In genomic region chr15:87827126-87827525, GRCh38 we compare ENCODE assay signal across 24 cellular contexts.
A peak's percentile ranks its signal among the peaks of the same experiment; 100 is the strongest.
DNase-seq lines count a peak whose midpoint lies in the region; ATAC-seq and TF ChIP-seq lines count a peak whose summit lies in the region.
"Had no signal": no experiment of that assay in that cellular context is flagged by ENCODE, and none has a peak within 500 bp of the region (broad histone marks: within the 10 kb centered on the region; RNA-seq: fewer than 3 reads in every experiment).

No MANE protein-coding gene starts in this region.

- H4K20me1 ChIP-seq in PC-3 (ENCODE audit: low read length), result no peaks in the 10 kb centered on the region

- no peaks in the 10 kb centered on the region for H3K27me3 Mint-ChIP-seq in activated CD4-positive, alpha-beta memory T cell treated with anti-CD3 and anti-CD28 coated beads, Interleukin-2, amount 10 ng/mL, durations not matched to agents 7 days and 5 days
- H3K27me3 Mint-ChIP-seq: activated B cell treated with CpG ODN at 0.5 μM for 24 hours; CD4-positive, CD25-positive, alpha-beta regulatory T cell had no signal

- CTCF ChIA-PET in PC-3 (lab: Charles Lee), result no interaction called here
- CTCF ChIA-PET in activated CD4-positive, alpha-beta memory T cell treated with anti-CD3 and anti-CD28 coated beads, Interleukin-2, amount 10 ng/mL, durations not matched to agents 7 days and 5 days (lab: Charles Lee), result no interaction called here

- H4K8ac ChIP-seq in mesenchymal stem cell (ENCODE audit: low read length), result no peak overlapping the region

- H3K4me2 ChIP-seq in PC-3 (ENCODE audit: low read length) (no peak overlapping the region), mesenchymal stem cell (ENCODE audit: low read length, poor library complexity, severe bottlenecking) (no peak overlapping the region)

- no peaks in the 10 kb centered on the region for H3F3A ChIP-seq in PC-3 (ENCODE audit: low read length, unreplicated experiment)

- H2BK12ac ChIP-seq in mesenchymal stem cell (ENCODE audit: low read length in 2 of 2), result no peak overlapping the region

- H2AK5ac ChIP-seq in mesenchymal stem cell (ENCODE audit: low read length, severe bottlenecking), result no peak overlapping the region

- POLR2A ChIA-PET in PC-3 (lab: Charles Lee; ENCODE audit: unreplicated experiment), result no interaction called here
- POLR2A ChIA-PET in activated CD4-positive, alpha-beta memory T cell treated with anti-CD3 and anti-CD28 coated beads, Interleukin-2, amount 10 ng/mL, durations not matched to agents 7 days and 5 days (lab: Charles Lee), result no interaction called here

- H2BK15ac ChIP-seq in mesenchymal stem cell (ENCODE audit: low read depth, poor library complexity, severe bottlenecking), result no peak overlapping the region

- H3K4ac ChIP-seq in mesenchymal stem cell (ENCODE audit: low read depth in 1 of 2, low read length in 2 of 2), result no peak overlapping the region

- TF ChIP-seq CTCF in PC-3 (conservative IDR thresholded peaks at IDR 0.05; ENCODE audit: low read depth, low read length), result no peak
- no peak for TF ChIP-seq CTCF in epithelial cell of esophagus (IDR thresholded peaks at IDR 0.05; ENCODE audit: insufficient read depth, low read depth, low read length, missing control alignments)

- no peak overlapping the region for H2AFZ ChIP-seq in PC-3 (ENCODE audit: low read length)
- no peak overlapping the region for H2AFZ ChIP-seq in mesenchymal stem cell (ENCODE audit: low read depth, low read length)

- H3K4me1 Mint-ChIP-seq in activated CD4-positive, alpha-beta memory T cell treated with anti-CD3 and anti-CD28 coated beads, Interleukin-2, amount 10 ng/mL, durations not matched to agents 7 days and 5 days, result no peaks in the 10 kb centered on the region
- H3K4me1 Mint-ChIP-seq: activated B cell treated with CpG ODN at 0.5 μM for 24 hours; CD4-positive, CD25-positive, alpha-beta regulatory T cell had no signal

- no peak overlapping the region for H3K23ac ChIP-seq in mesenchymal stem cell (ENCODE audit: low read length in 2 of 2)

- H3K4me3 ChIP-seq in PC-3 (ENCODE audit: low read length), result no peak overlapping the region
- H3K4me3 ChIP-seq in epithelial cell of esophagus (ENCODE audit: low read length), result no peak overlapping the region
- no peak overlapping the region for H3K4me3 ChIP-seq in mesenchymal stem cell (ENCODE audit: insufficient read depth in 1 of 2, low read depth in 1 of 2, low read length in 2 of 2)
- H3K4me3 ChIP-seq: gastrocnemius medialis, lower lobe of right lung, sigmoid colon had no signal

- no peak overlapping the region for H3K14ac ChIP-seq in mesenchymal stem cell (ENCODE audit: low read length in 2 of 2)

- no peak overlapping the region for H3K27ac Mint-ChIP-seq in activated CD4-positive, alpha-beta memory T cell treated with anti-CD3 and anti-CD28 coated beads, Interleukin-2, amount 10 ng/mL, durations not matched to agents 7 days and 5 days
- H3K27ac Mint-ChIP-seq: activated B cell treated with CpG ODN at 0.5 μM for 24 hours; CD4-positive, CD25-positive, alpha-beta regulatory T cell; dendritic cell treated with granulocyte-macrophage colony-stimulating factor and Interleukin-4, amounts not matched to agents 40 ng/mL and 50 ng/mL, for 4 days had no signal

- no peak overlapping the region for H3K18ac ChIP-seq in mesenchymal stem cell (ENCODE audit: low read depth in 1 of 2, low read length in 2 of 2)

- H3K4me1 ChIP-seq in PC-3 (ENCODE audit: insufficient read depth, low read length), result no peaks in the 10 kb centered on the region
- H3K4me1 ChIP-seq in mesenchymal stem cell (ENCODE audit: control insufficient read depth, insufficient read depth, low read depth, low read length), result no peaks in the 10 kb centered on the region
- H3K4me1 ChIP-seq: gastrocnemius medialis, lower lobe of right lung, sigmoid colon had no signal

- 47% methylated on average over 2 of the region's 2 CpGs for WGBS in mesenchymal stem cell

- no peak overlapping the region for H3K4me3 Mint-ChIP-seq in activated CD4-positive, alpha-beta memory T cell treated with anti-CD3 and anti-CD28 coated beads, Interleukin-2, amount 10 ng/mL, durations not matched to agents 7 days and 5 days
- H3K4me3 Mint-ChIP-seq: activated B cell treated with CpG ODN at 0.5 μM for 24 hours; CD4-positive, CD25-positive, alpha-beta regulatory T cell; dendritic cell treated with granulocyte-macrophage colony-stimulating factor and Interleukin-4, amounts not matched to agents 40 ng/mL and 50 ng/mL, for 4 days; neural crest cell had no signal

- H3K9me3 ChIP-seq in PC-3 (ENCODE audit: low read length), result no peaks in the 10 kb centered on the region
- peaks cover 4% of the 10 kb centered on the region for H3K9me3 ChIP-seq in mesenchymal stem cell (ENCODE audit: control insufficient read depth, low read length)
- H3K9me3 ChIP-seq: gastrocnemius medialis, lower lobe of right lung, sigmoid colon had no signal

- H3K36me3 Mint-ChIP-seq in activated CD4-positive, alpha-beta memory T cell treated with anti-CD3 and anti-CD28 coated beads, Interleukin-2, amount 10 ng/mL, durations not matched to agents 7 days and 5 days (ENCODE audit: low read depth), result no peaks in the 10 kb centered on the region
- H3K36me3 Mint-ChIP-seq: CD4-positive, CD25-positive, alpha-beta regulatory T cell had no signal

- H3K79me1 ChIP-seq in mesenchymal stem cell (replicated peaks; ENCODE audit: low read length, poor library complexity, severe bottlenecking), result no peaks in the 10 kb centered on the region

- DNase-seq in EL (peak; percentile 66), PC-3 (peak; percentile 19), epithelial cell of esophagus (ENCODE audit: low read depth) (peak; percentile 8), mesenchymal stem cell (peak; percentile 28)
- DNase-seq in stimulated activated CD4-positive, alpha-beta T cell treated with anti-CD3 and anti-CD28 coated beads, Interleukin-2, amount 100 ng/mL, for 24 hours, result no peak
- no peak for DNase-seq in activated CD4-positive, alpha-beta memory T cell treated with anti-CD3 and anti-CD28 coated beads, Interleukin-2, amount 10 ng/mL, durations not matched to agents 7 days and 5 days
- DNase-seq: activated B cell treated with CpG ODN at 0.5 μM for 24 hours; activated CD4-positive, alpha-beta T cell treated with anti-CD3 and anti-CD28 coated beads, Interleukin-2, amount 50 U/mL, for 48 hours; activated effector memory CD4-positive, alpha-beta T cell treated with Interleukin-2 at 50 U/mL for 16 hours; CD4-positive, CD25-positive, alpha-beta regulatory T cell; gastrocnemius medialis; hypothalamus; islet precursor cell; lower lobe of right lung; NCI-H2081 treated with DMSO at 0.1 percent for 48 hours; NCI-H510A; posterior cingulate gyrus; sigmoid colon; T-helper 9 cell had no signal

- H3K27ac ChIP-seq in PC-3 (ENCODE audit: low read length) (no peak overlapping the region), mesenchymal stem cell (ENCODE audit: low read length, poor library complexity, severe bottlenecking) (no peak overlapping the region)
- H3K27ac ChIP-seq: gastrocnemius medialis, lower lobe of right lung, RWPE1, sigmoid colon had no signal

- no TSS peak for BruUV-seq in PC-3 (replicated peaks; lab: Mats Ljungman, UMichigan)

- H4K91ac ChIP-seq in mesenchymal stem cell (ENCODE audit: low read length), result no peak overlapping the region

- H3K9me3 Mint-ChIP-seq in activated CD4-positive, alpha-beta memory T cell treated with anti-CD3 and anti-CD28 coated beads, Interleukin-2, amount 10 ng/mL, durations not matched to agents 7 days and 5 days, result peaks cover 5% of the 10 kb centered on the region
- H3K9me3 Mint-ChIP-seq: activated B cell treated with CpG ODN at 0.5 μM for 24 hours, neural crest cell had no signal

- H3K36me3 ChIP-seq in PC-3 (ENCODE audit: low read depth, low read length) (no peaks in the 10 kb centered on the region), mesenchymal stem cell (ENCODE audit: control insufficient read depth in 1 of 2, insufficient read depth in 2 of 2, low read depth in 1 of 2, low read length in 2 of 2) (no peaks in the 10 kb centered on the region)
- H3K36me3 ChIP-seq: gastrocnemius medialis, lower lobe of right lung, sigmoid colon had no signal

- H2BK5ac ChIP-seq in mesenchymal stem cell (ENCODE audit: low read depth, low read length, poor library complexity, severe bottlenecking), result no peak overlapping the region

- intact Hi-C loops in PC-3 (cut with micrococcal nuclease), result no loop called here

- no peaks in the 10 kb centered on the region for H3K27me3 ChIP-seq in PC-3 (ENCODE audit: low read length)
- peaks cover 0 to 9% of the 10 kb centered on the region in 2 experiments for H3K27me3 ChIP-seq in mesenchymal stem cell (ENCODE audit: control insufficient read depth in 1 of 2, insufficient read depth in 1 of 2, low read length in 2 of 2)
- H3K27me3 ChIP-seq: gastrocnemius medialis, sigmoid colon had no signal

- ATAC-seq in PC-3, result no peak
- no peak for ATAC-seq in GM18502 (IDR thresholded peaks at IDR 0.05; ENCODE audit: poor library complexity, unreplicated experiment)
- ATAC-seq in GM21619 (IDR thresholded peaks at IDR 0.05; ENCODE audit: unreplicated experiment), result no peak
- ATAC-seq: gastrocnemius medialis, lower lobe of right lung had no signal

- H2BK120ac ChIP-seq in mesenchymal stem cell (ENCODE audit: low read depth, low read length), result no peak overlapping the region

- H3K9ac ChIP-seq in PC-3 (ENCODE audit: low read length) (no peak overlapping the region), mesenchymal stem cell (ENCODE audit: low read length) (no peak overlapping the region)

- no peaks in the 10 kb centered on the region for H3K9me2 ChIP-seq in PC-3 (replicated peaks; ENCODE audit: low read length)

- H3K79me2 ChIP-seq in PC-3 (ENCODE audit: low read length), result no peaks in the 10 kb centered on the region

Comparison
In these comparisons a context has a peak if more than half of its experiments do, and no peak if none do; other contexts are left out.
1. DNase-seq: peak in EL (single experiment), PC-3 (single experiment), epithelial cell of esophagus (single experiment) and mesenchymal stem cell (single experiment); none in stimulated activated CD4-positive, alpha-beta T cell treated with anti-CD3 and anti-CD28 coated beads, Interleukin-2, amount 100 ng/mL, for 24 hours (0 of 2) and activated CD4-positive, alpha-beta memory T cell treated with anti-CD3 and anti-CD28 coated beads, Interleukin-2, amount 10 ng/mL, durations not matched to agents 7 days and 5 days (single experiment).